1 cellular context compared by ENCODE assay signal in the genomic region with DNA sequence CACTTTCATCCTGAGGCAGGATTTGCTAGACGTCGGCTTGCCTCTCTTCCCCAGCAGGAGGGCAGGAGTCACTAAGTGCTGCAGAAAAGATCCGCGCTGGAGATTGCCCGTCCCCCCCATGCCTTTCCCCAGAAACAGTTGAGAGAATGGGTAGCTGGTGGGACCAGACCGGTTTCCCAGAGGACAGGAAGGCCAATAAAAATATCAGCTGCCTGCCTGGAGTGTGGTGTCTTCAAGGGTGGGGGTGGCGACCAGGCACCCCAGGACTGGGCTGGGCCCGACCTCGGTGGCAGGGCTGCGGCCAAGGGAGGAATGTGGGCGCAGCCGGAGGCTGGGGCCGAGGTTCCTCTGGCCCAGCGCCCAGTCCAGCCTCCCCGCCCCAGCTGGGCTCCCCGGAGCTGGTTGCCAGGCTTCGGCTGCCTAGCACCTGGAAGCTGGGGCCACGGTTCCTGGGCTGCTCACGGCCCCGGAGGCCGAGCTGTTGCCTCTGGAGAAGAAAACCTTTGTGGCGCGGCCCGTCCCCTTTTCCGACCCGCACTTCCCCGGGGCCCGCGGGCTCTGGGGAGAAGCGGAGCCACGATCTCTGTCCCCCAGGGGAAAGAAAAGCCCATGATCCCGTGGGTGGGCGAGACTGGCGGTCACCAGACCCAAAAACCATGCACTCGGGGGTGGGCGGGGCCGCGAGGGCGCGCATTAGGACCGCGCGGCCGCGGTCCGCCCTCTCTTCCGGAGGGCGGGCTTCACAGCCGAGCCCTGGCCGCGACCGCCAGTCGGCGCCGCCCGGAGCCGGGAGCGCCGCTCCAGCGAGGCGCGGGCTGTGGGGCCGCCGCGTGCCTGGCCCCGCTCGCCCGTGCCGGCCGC.
A peak's percentile ranks its signal among the peaks of the same experiment; 100 is the strongest.
TF ChIP-seq lines count a peak whose summit lies in the region.

A gene with protein sequence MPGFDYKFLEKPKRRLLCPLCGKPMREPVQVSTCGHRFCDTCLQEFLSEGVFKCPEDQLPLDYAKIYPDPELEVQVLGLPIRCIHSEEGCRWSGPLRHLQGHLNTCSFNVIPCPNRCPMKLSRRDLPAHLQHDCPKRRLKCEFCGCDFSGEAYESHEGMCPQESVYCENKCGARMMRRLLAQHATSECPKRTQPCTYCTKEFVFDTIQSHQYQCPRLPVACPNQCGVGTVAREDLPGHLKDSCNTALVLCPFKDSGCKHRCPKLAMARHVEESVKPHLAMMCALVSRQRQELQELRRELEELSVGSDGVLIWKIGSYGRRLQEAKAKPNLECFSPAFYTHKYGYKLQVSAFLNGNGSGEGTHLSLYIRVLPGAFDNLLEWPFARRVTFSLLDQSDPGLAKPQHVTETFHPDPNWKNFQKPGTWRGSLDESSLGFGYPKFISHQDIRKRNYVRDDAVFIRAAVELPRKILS (plus strand): TSS at position 769 of the 861 bp plus-strand sequence. CDS start 102 bp downstream, outside the sequence.

TF ChIP-seq in H1, 55 proteins besides CTCF, POLR2A, EP300 and RAD21 (continues in another document):
- TF ChIP-seq KDM4A (IDR thresholded peaks at IDR 0.05; ENCODE audit: low read depth, low read length, severe bottlenecking) (no peak), SIN3A (conservative IDR thresholded peaks at IDR 0.05 in 1 of 2, IDR thresholded peaks at IDR 0.05 in 1 of 2; ENCODE audit: low read depth in 1 of 2, low read length in 2 of 2) (0 out of 4 replicates have a peak, but pooled peaks have one; percentile 68), CBX8 (IDR thresholded peaks at IDR 0.05; ENCODE audit: borderline replicate concordance, low read depth, low read length) (no peak), ASH2L (IDR thresholded peaks at IDR 0.05; ENCODE audit: low read length) (no peak), YY1 (IDR thresholded peaks at IDR 0.05; ENCODE audit: low read depth, low read length) (no peak; the same call in 1 of the 2 replicates), SP2 (IDR thresholded peaks at IDR 0.05; ENCODE audit: low read length) (no peak), NANOG (IDR thresholded peaks at IDR 0.05; ENCODE audit: insufficient read depth, low read depth, low read length, poor library complexity, severe bottlenecking) (no peak), SIRT6 (IDR thresholded peaks at IDR 0.05; ENCODE audit: low read length) (no peak), BCL11A (IDR thresholded peaks at IDR 0.05; ENCODE audit: low read depth in 2 of 2, low read length in 2 of 2) (no peak), MAFK (IDR thresholded peaks at IDR 0.05; ENCODE audit: low read depth, low read length) (no peak), CEBPB (IDR thresholded peaks at IDR 0.05; ENCODE audit: low read depth, low read length) (no peak), NRF1 (IDR thresholded peaks at IDR 0.05; ENCODE audit: low read depth, low read length) (no peak), GTF2F1 (IDR thresholded peaks at IDR 0.05; ENCODE audit: borderline replicate concordance, low read depth, low read length) (no peak; the same call in 1 of the 2 replicates), TEAD4 (IDR thresholded peaks at IDR 0.05; ENCODE audit: low read depth, low read length) (0 out of 2 replicates have a peak, but pooled peaks have one; percentile 15), KDM1A (IDR thresholded peaks at IDR 0.05; ENCODE audit: borderline replicate concordance, low read length) (no peak), SP4 (IDR thresholded peaks at IDR 0.05; ENCODE audit: low read length) (no peak), EZH2 (IDR thresholded peaks at IDR 0.05; ENCODE audit: low read depth, low read length, severe bottlenecking) (no peak), BACH1 (IDR thresholded peaks at IDR 0.05; ENCODE audit: low read length) (peak; percentile 28; the same call in 1 of the 2 replicates), HDAC2 (IDR thresholded peaks at IDR 0.05; ENCODE audit: borderline replicate concordance in 1 of 2, low read depth in 2 of 2, low read length in 2 of 2) (no peak; a peak in 1 of 4 replicates), POLR2AphosphoS5 (IDR thresholded peaks at IDR 0.05; ENCODE audit: low read depth, low read length) (peak; percentile 36; the same call in 1 of the 2 replicates), JUND (IDR thresholded peaks at IDR 0.05; ENCODE audit: low read length) (0 out of 2 replicates have a peak, but pooled peaks have one; percentile 17), E2F6 (IDR thresholded peaks at IDR 0.05) (no peak; the same call in 1 of the 2 replicates), SIX5 (IDR thresholded peaks at IDR 0.05; ENCODE audit: low read depth, low read length) (no peak), ATF2 (IDR thresholded peaks at IDR 0.05; ENCODE audit: low read length) (peak; percentile 55; the same call in 1 of the 2 replicates), SRF (IDR thresholded peaks at IDR 0.05; ENCODE audit: low read depth, low read length) (no peak), PHF8 (conservative IDR thresholded peaks at IDR 0.05; ENCODE audit: low read depth, low read length) (no peak; the same call in 1 of the 2 replicates), GABPA (IDR thresholded peaks at IDR 0.05; ENCODE audit: borderline replicate concordance, insufficient read depth, low read length) (no peak), JUN (IDR thresholded peaks at IDR 0.05; ENCODE audit: low read depth, low read length) (no peak), ATF3 (IDR thresholded peaks at IDR 0.05; ENCODE audit: insufficient read depth, low read depth, low read length) (no peak), CHD2 (IDR thresholded peaks at IDR 0.05; ENCODE audit: low read length) (no peak), HDAC6 (IDR thresholded peaks at IDR 0.05; ENCODE audit: low read depth, low read length) (no peak), RNF2 (IDR thresholded peaks at IDR 0.05; ENCODE audit: borderline replicate concordance, low read depth, low read length, missing control alignments, poor library complexity, severe bottlenecking) (no peak), RBBP5 (IDR thresholded peaks at IDR 0.05; ENCODE audit: borderline replicate concordance, low read depth, low read length) (0 out of 2 replicates have a peak, but pooled peaks have one; percentile 28), CBX5 (IDR thresholded peaks at IDR 0.05; ENCODE audit: low read depth, low read length) (no peak), FOSL1 (IDR thresholded peaks at IDR 0.05; ENCODE audit: insufficient read depth, low read depth, low read length) (peak; percentile 94), POU5F1 (IDR thresholded peaks at IDR 0.05; ENCODE audit: low read depth, low read length) (no peak), SUZ12 (IDR thresholded peaks at IDR 0.05; ENCODE audit: low read length) (no peak), CHD7 (IDR thresholded peaks at IDR 0.05; ENCODE audit: insufficient replicate concordance, low read length) (no peak), EGR1 (IDR thresholded peaks at IDR 0.05; ENCODE audit: borderline replicate concordance, low read depth, low read length) (peak; percentile 29; the same call in 1 of the 2 replicates), CHD1 (IDR thresholded peaks at IDR 0.05; ENCODE audit: low read depth, low read length) (no peak), RXRA (IDR thresholded peaks at IDR 0.05; ENCODE audit: insufficient read depth, low read depth, low read length) (no peak), TBP (IDR thresholded peaks at IDR 0.05; ENCODE audit: low read depth, low read length) (peak; percentile 62), TCF12 (IDR thresholded peaks at IDR 0.05; ENCODE audit: low read depth, low read length) (no peak), KDM5A (IDR thresholded peaks at IDR 0.05; ENCODE audit: low read length) (no peak), SP1 (IDR thresholded peaks at IDR 0.05; ENCODE audit: low read depth, low read length) (peak; percentile 50; the same call in 1 of the 2 replicates)
- TF ChIP-seq, protein P1, sequence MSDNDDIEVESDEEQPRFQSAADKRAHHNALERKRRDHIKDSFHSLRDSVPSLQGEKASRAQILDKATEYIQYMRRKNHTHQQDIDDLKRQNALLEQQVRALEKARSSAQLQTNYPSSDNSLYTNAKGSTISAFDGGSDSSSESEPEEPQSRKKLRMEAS (IDR thresholded peaks at IDR 0.05), result peak; percentile 71; the same call in 1 of the 2 replicates
- TF ChIP-seq, protein P2, sequence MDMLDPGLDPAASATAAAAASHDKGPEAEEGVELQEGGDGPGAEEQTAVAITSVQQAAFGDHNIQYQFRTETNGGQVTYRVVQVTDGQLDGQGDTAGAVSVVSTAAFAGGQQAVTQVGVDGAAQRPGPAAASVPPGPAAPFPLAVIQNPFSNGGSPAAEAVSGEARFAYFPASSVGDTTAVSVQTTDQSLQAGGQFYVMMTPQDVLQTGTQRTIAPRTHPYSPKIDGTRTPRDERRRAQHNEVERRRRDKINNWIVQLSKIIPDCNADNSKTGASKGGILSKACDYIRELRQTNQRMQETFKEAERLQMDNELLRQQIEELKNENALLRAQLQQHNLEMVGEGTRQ (IDR thresholded peaks at IDR 0.05; ENCODE audit: low read length), result no peak
